In genomic region chr2:63850204-63850571, GRCh38 we compare ENCODE assay signal across 17 cellular contexts. TPM values are rescaled to one million over a fixed set of nuclear protein-coding genes. Genes with fewer than 3 reads are reported as not detected.
DNase-seq lines count a peak whose midpoint lies in the region; ATAC-seq and TF ChIP-seq lines count a peak whose summit lies in the region.
"Had no signal": no experiment of that assay in that cellular context is flagged by ENCODE, and none has a peak within 500 bp of the region (broad histone marks: within the 10 kb centered on the region; RNA-seq: fewer than 3 reads in every experiment).

No MANE protein-coding gene starts in this region.

- no peak for ATAC-seq in DND-41 (ENCODE audit: insufficient read depth, low read depth)
- no peak for ATAC-seq in HG03139 (IDR thresholded peaks at IDR 0.05; ENCODE audit: unreplicated experiment)

- no peaks in the 10 kb centered on the region for H3K9me2 ChIP-seq in Loucy (replicated peaks; ENCODE audit: low read depth, low read length)

- H3K4me1 ChIP-seq in DND-41 (ENCODE audit: insufficient read depth, low read length) (peaks cover 100% of the 10 kb centered on the region), Loucy (ENCODE audit: insufficient read depth, low read length, poor library complexity, severe bottlenecking) (peaks cover 91% of the 10 kb centered on the region), osteoblast (ENCODE audit: insufficient read depth, low read length) (peaks cover 33% of the 10 kb centered on the region)

- DNase-seq in DND-41: no peak
- no peak for DNase-seq in coronary artery (ENCODE audit: low spot score)
- no peak for DNase-seq in osteoblast (ENCODE audit: insufficient read length, low spot score, missing footprints)
- DNase-seq in RWPE1 (ENCODE audit: low spot score): no peak
- no peak for DNase-seq in NCI-H748 treated with DMSO at 0.1 percent for 48 hours (lab: John Stamatoyannopoulos, UW)
- DNase-seq in NCI-H2107 treated with DMSO at 0.1 percent for 48 hours (lab: John Stamatoyannopoulos, UW; ENCODE audit: unreplicated experiment): no peak
- DNase-seq: activated CD8-positive, alpha-beta memory T cell treated with anti-CD3 and anti-CD28 coated beads for 24 hours; activated naive CD4-positive, alpha-beta T cell; activated T-cell treated with anti-CD3 and anti-CD28 coated beads, Interleukin-2, amount 50 U/mL, for 24 hours; DMS53; NCI-H146; stimulated activated CD4-positive, alpha-beta T cell treated with anti-CD3 and anti-CD28 coated beads, Interleukin-12 subunit alpha, Interleukin-12 subunit beta, amount 100 ng/mL, for 4 hours; stimulated activated CD4-positive, alpha-beta T cell treated with anti-CD3 and anti-CD28 coated beads, Interleukin-4, amount 100 ng/mL, for 4 hours; stimulated activated naive CD8-positive, alpha-beta T cell treated with anti-CD3 and anti-CD28 coated beads, Interleukin-15, Interleukin-2, amounts not matched to agents 100 U/mL and 50 U/mL, for 24 hours; tibial artery had no signal

- CTCF ChIA-PET in RWPE1 (lab: Yijun Ruan, JAX): no interaction called here

- peak overlapping the region; percentile 38 for H3K9ac ChIP-seq in DND-41 (ENCODE audit: low read depth, low read length)
- H3K9ac ChIP-seq in Loucy (ENCODE audit: low read depth, low read length, poor library complexity, severe bottlenecking): no peak overlapping the region

- H4K20me1 ChIP-seq in DND-41 (ENCODE audit: insufficient read depth, low read length) (peaks cover 10% of the 10 kb centered on the region), Loucy (ENCODE audit: insufficient read depth, low read length, poor library complexity, severe bottlenecking) (peaks cover 64% of the 10 kb centered on the region), osteoblast (ENCODE audit: insufficient read depth, low read length) (peaks cover 38% of the 10 kb centered on the region)

- POLR2A ChIA-PET in RWPE1 (lab: Yijun Ruan, JAX; ENCODE audit: low non-redundant PET): no interaction called here

- 0 out of 2 replicates have a peak, but pooled peaks cover 5% of the 10 kb centered on the region for H3F3A ChIP-seq in Loucy (ENCODE audit: low read depth)

- no peak overlapping the region for H3K4me3 ChIP-seq in DND-41 (ENCODE audit: low read depth in 1 of 2, low read length in 2 of 2)
- peak overlapping the region; percentile 39 for H3K4me3 ChIP-seq in Loucy (ENCODE audit: low read length, poor library complexity, severe bottlenecking)
- peak overlapping the region; percentile 41 for H3K4me3 ChIP-seq in coronary artery
- no peak overlapping the region for H3K4me3 ChIP-seq in osteoblast (ENCODE audit: insufficient read depth, low read length)
- H3K4me3 ChIP-seq: tibial artery had no signal

- H2AFZ ChIP-seq in DND-41 (ENCODE audit: low read depth, low read length) (no peak overlapping the region), Loucy (ENCODE audit: low read length) (no peak overlapping the region), osteoblast (ENCODE audit: low read length) (no peak overlapping the region)

- H3K36me3 ChIP-seq in DND-41 (ENCODE audit: insufficient read depth, low read length) (peaks cover 27% of the 10 kb centered on the region), Loucy (ENCODE audit: insufficient read depth, low read length) (no peaks in the 10 kb centered on the region), osteoblast (ENCODE audit: insufficient read depth, low read length) (no peaks in the 10 kb centered on the region)
- H3K36me3 ChIP-seq: tibial artery had no signal

- peak overlapping the region; percentile 69 for H3K4me2 ChIP-seq in DND-41 (ENCODE audit: insufficient read depth, low read length)
- H3K4me2 ChIP-seq in Loucy (ENCODE audit: low read depth, low read length, poor library complexity, severe bottlenecking): peak overlapping the region; percentile 70
- H3K4me2 ChIP-seq in osteoblast (ENCODE audit: insufficient read depth, low read length): peak overlapping the region; percentile 68

- H3K9me3 ChIP-seq in DND-41 (ENCODE audit: insufficient read depth, low read length, severe bottlenecking): no peaks in the 10 kb centered on the region
- no peaks in the 10 kb centered on the region for H3K9me3 ChIP-seq in Loucy (ENCODE audit: insufficient read depth, low read depth, low read length)
- H3K9me3 ChIP-seq in osteoblast (ENCODE audit: low read depth, low read length): no peaks in the 10 kb centered on the region
- H3K9me3 ChIP-seq: tibial artery had no signal

- peak overlapping the region; percentile 98 for H3K27ac ChIP-seq in DND-41 (ENCODE audit: low read length)
- H3K27ac ChIP-seq in coronary artery: peak overlapping the region in 1 of 2 donors; percentile 10
- H3K27ac ChIP-seq in osteoblast (ENCODE audit: low read depth, low read length): peak overlapping the region; percentile 64
- no peak overlapping the region for H3K27ac ChIP-seq in RWPE1

- no peaks in the 10 kb centered on the region for H3K27me3 ChIP-seq in DND-41 (ENCODE audit: insufficient read depth, low read length, poor library complexity)
- no peaks in the 10 kb centered on the region for H3K27me3 ChIP-seq in Loucy (ENCODE audit: insufficient read depth, low read length, poor library complexity, severe bottlenecking)
- H3K27me3 ChIP-seq in osteoblast (ENCODE audit: insufficient read depth, low read length): no peaks in the 10 kb centered on the region
- H3K27me3 ChIP-seq: tibial artery had no signal

- H3K79me2 ChIP-seq in DND-41 (ENCODE audit: insufficient read depth, low read length) (peaks cover 100% of the 10 kb centered on the region), Loucy (ENCODE audit: insufficient read depth, low read length) (peaks cover 100% of the 10 kb centered on the region), osteoblast (ENCODE audit: insufficient read depth, low read length) (peaks cover 99% of the 10 kb centered on the region)

- TF ChIP-seq CTCF in DND-41 (IDR thresholded peaks at IDR 0.05; ENCODE audit: borderline replicate concordance, extremely low read depth, low read length, poor library complexity, severe bottlenecking) (no peak), Loucy (conservative IDR thresholded peaks at IDR 0.05; ENCODE audit: low read length) (no peak), coronary artery (IDR thresholded peaks at IDR 0.05) (no peak), osteoblast (IDR thresholded peaks at IDR 0.05; ENCODE audit: extremely low read depth, low read depth, low read length) (no peak), RWPE1 (conservative IDR thresholded peaks at IDR 0.05; ENCODE audit: low read depth) (no peak)

RNA-seq across cellular contexts. Expression of gene UGP2, which starts 8.5 kb away (rescaled TPM):
- total RNA-seq in osteoblast: 123 and 133 TPM in 2 replicates

Comparison
In these comparisons a context has a peak if more than half of its experiments do, and no peak if none do; other contexts are left out.
1. H3K4me3 ChIP-seq: peak in Loucy (single experiment) and coronary artery (single experiment); none in DND-41 (0 of 2) and osteoblast (single experiment).
2. Peak in every context shown above with its lines, with median percentiles within 50 percentile points of each other: H3K4me2 ChIP-seq.